ENCODE assay signal across 10 cellular contexts in genomic region chr15:74011610-74012009, GRCh38. TPM values are rescaled to one million over a fixed set of nuclear protein-coding genes. Genes with fewer than 3 reads are reported as not detected.
DNase-seq lines count a peak whose midpoint lies in the region; ATAC-seq and TF ChIP-seq lines count a peak whose summit lies in the region.
"Had no signal": no experiment of that assay in that cellular context is flagged by ENCODE, and none has a peak within 500 bp of the region (broad histone marks: within the 10 kb centered on the region; RNA-seq: fewer than 3 reads in every experiment).

No MANE protein-coding gene starts in this region.

- in situ Hi-C loops in IMR-90 (cut with MboI; ENCODE audit: low sequenced_read_pairs) = no loop called here

- peak overlapping the region; percentile 44; the same call in 1 of the 2 replicates for H2BK120ac ChIP-seq in IMR-90 (ENCODE audit: low read depth, low read length)

- no peak overlapping the region for H3K4me3 ChIP-seq in IMR-90 (ENCODE audit: insufficient read depth, low read depth, low read length)
- H3K4me3 ChIP-seq in right lobe of liver = peak overlapping the region in 1 of 3 donors; percentile 10
- peak overlapping the region; percentile 35 to 39 for H3K4me3 ChIP-seq in stomach smooth muscle (ENCODE audit: low read length in 2 of 2)
- H3K4me3 ChIP-seq: PC-9 had no signal

- H3K9me1 ChIP-seq in IMR-90 (ENCODE audit: insufficient read depth, low read length) = peaks cover 28% of the 10 kb centered on the region

- H2AFZ ChIP-seq in IMR-90 (replicated peaks; ENCODE audit: low read length, poor library complexity) = no peak overlapping the region
- H2AFZ ChIP-seq: PC-9 had no signal

- H3K9me3 Mint-ChIP-seq in type B pancreatic cell = no peaks in the 10 kb centered on the region

- peaks cover 22% of the 10 kb centered on the region for H3K36me3 Mint-ChIP-seq in type B pancreatic cell

- H4K5ac ChIP-seq in IMR-90 (ENCODE audit: low read depth, low read length) = no peak overlapping the region

- peaks cover 17% of the 10 kb centered on the region for H3K4me1 Mint-ChIP-seq in type B pancreatic cell (ENCODE audit: unreplicated experiment)

- POLR2A ChIA-PET in IMR-90 (lab: Charles Lee; ENCODE audit: unreplicated experiment) = no interaction called here

- H3K9ac ChIP-seq in IMR-90 (ENCODE audit: low read depth, low read length) = no peak overlapping the region
- peak overlapping the region in 1 of 2 donors; percentile 8 for H3K9ac ChIP-seq in stomach smooth muscle (ENCODE audit: low read length in 2 of 2)

- no peak overlapping the region for H2BK20ac ChIP-seq in IMR-90 (ENCODE audit: low read depth, low read length)

- no TSS peak for BruUV-seq in IMR-90 (replicated peaks; lab: Mats Ljungman, UMichigan)

- no peak overlapping the region for H2BK15ac ChIP-seq in IMR-90 (ENCODE audit: low read depth, low read length)

- H3K4ac ChIP-seq in IMR-90 (ENCODE audit: low read depth, low read length) = peak overlapping the region; percentile 27; the same call in 1 of the 2 replicates

- H2AK9ac ChIP-seq in IMR-90 (replicated peaks; ENCODE audit: low read depth, low read length, poor library complexity) = peak overlapping the region; percentile 57

- ATAC-seq in IMR-90 (ENCODE audit: low read depth) = peak; percentile 79
- ATAC-seq in right lobe of liver = peak; percentile 83 to 92 (median 86)
- ATAC-seq in HG03159 (IDR thresholded peaks at IDR 0.05; ENCODE audit: unreplicated experiment) = no peak

- H3K4me3 Mint-ChIP-seq in type B pancreatic cell = no peak overlapping the region

- peak; percentile 46 for DNase-seq in IMR-90
- peak; percentile 92 for DNase-seq in dermis blood vessel endothelial cell
- peak; percentile 75 to 88 (median 81) for DNase-seq in right lobe of liver
- DNase-seq in SK-N-DZ (ENCODE audit: low spot score) = no peak
- no peak for DNase-seq in type B pancreatic cell (ENCODE audit: extremely low spot score, unreplicated experiment)
- DNase-seq in GM19240 (ENCODE audit: insufficient read length, low spot score) = no peak
- DNase-seq: activated gamma-delta T cell treated with Interleukin-2 at 50 U/mL for 16 hours, PC-9 had no signal

- H3K4me2 ChIP-seq in IMR-90 (ENCODE audit: low read depth, low read length) = peak overlapping the region; percentile 58
- H3K4me2 ChIP-seq: PC-9 had no signal

- CTCF ChIA-PET in IMR-90 (lab: Yijun Ruan, JAX) = interaction anchor here (1.1 to 1.5 kb wide), 2 partner anchors 19 to 22 kb away, joined by 3 to 4 read pairs; no protein-coding TSS in a partner anchor

- dilution Hi-C loops in IMR-90 (cut with HindIII; ENCODE audit: low sequenced_read_pairs, unreplicated experiment) = no loop called here

- no peak overlapping the region for H2AK5ac ChIP-seq in IMR-90 (ENCODE audit: low read depth, low read length)

- H3K9me3 ChIP-seq in IMR-90 (ENCODE audit: control insufficient read depth, insufficient read depth, low read length) (no peaks in the 10 kb centered on the region), right lobe of liver (no peaks in the 10 kb centered on the region), stomach smooth muscle (ENCODE audit: control insufficient read depth in 2 of 2, low read length in 2 of 2) (no peaks in the 10 kb centered on the region)

- H4K8ac ChIP-seq in IMR-90 (ENCODE audit: low read depth in 2 of 2, low read length in 2 of 2) = peak overlapping the region in 1 of 2 experiments; percentile 8; a peak in 1 of 4 replicates

- intact Hi-C loops in IMR-90 (cut with micrococcal nuclease) = no loop called here
- intact Hi-C loops in right lobe of liver (cut with DNase I) = no loop called here

- WGBS in IMR-90 (ENCODE audit: extremely low coverage in 2 of 2, insufficient read length in 1 of 2), 2 experiments = 17% methylated on average over 1 of the region's 2 CpGs; no CpG with 5 or more reads in 1 of the 2 experiments
- WGBS in right lobe of liver (ENCODE audit: insufficient coverage, low coverage, low lambda C conversion rate, missing lambda C conversion rate) = 0% methylated on average over 2 of the region's 2 CpGs

- H3K79me1 ChIP-seq in IMR-90 (ENCODE audit: low read depth in 1 of 2, low read length in 2 of 2) = peaks cover 41 to 82% of the 10 kb centered on the region in 2 experiments

- H3K23ac ChIP-seq in IMR-90 (ENCODE audit: low read depth, low read length) = peak overlapping the region; percentile 52; the same call in 1 of the 2 replicates

- no peak overlapping the region for H3K27ac Mint-ChIP-seq in type B pancreatic cell

- no peaks in the 10 kb centered on the region for H3K27me3 Mint-ChIP-seq in type B pancreatic cell

- no peak overlapping the region; the same call in 1 of the 2 replicates for H3K18ac ChIP-seq in IMR-90 (ENCODE audit: low read depth, low read length)

- H4K91ac ChIP-seq in IMR-90 (ENCODE audit: insufficient read depth, low read depth, low read length) = no peak overlapping the region

- H3K36me3 ChIP-seq in IMR-90 (ENCODE audit: control insufficient read depth, insufficient read depth, low read length) (peaks cover 10% of the 10 kb centered on the region), right lobe of liver (no peaks in the 10 kb centered on the region), stomach smooth muscle (ENCODE audit: control insufficient read depth in 2 of 2, insufficient read depth in 2 of 2, low read length in 2 of 2) (peaks cover 0 to 5% of the 10 kb centered on the region in 2 donors)

- H3K27me3 ChIP-seq in IMR-90 (ENCODE audit: control insufficient read depth, insufficient read depth, low read length) = no peaks in the 10 kb centered on the region
- no peaks in the 10 kb centered on the region for H3K27me3 ChIP-seq in right lobe of liver
- no peaks in the 10 kb centered on the region for H3K27me3 ChIP-seq in stomach smooth muscle (ENCODE audit: control insufficient read depth in 1 of 2, insufficient read depth in 2 of 2, low read length in 2 of 2)

- H3K56ac ChIP-seq in IMR-90 (ENCODE audit: extremely low read depth, insufficient read depth, low read length) = no peak overlapping the region

- H2BK5ac ChIP-seq in IMR-90 (ENCODE audit: low read depth, low read length, poor library complexity, severe bottlenecking) = peak overlapping the region; percentile 30

- TF ChIP-seq CTCF in IMR-90 (conservative IDR thresholded peaks at IDR 0.05; ENCODE audit: low read depth, low read length) = no peak
- TF ChIP-seq CTCF in right lobe of liver (IDR thresholded peaks at IDR 0.05) = no peak
- no peak for TF ChIP-seq CTCF in type B pancreatic cell (conservative IDR thresholded peaks at IDR 0.05)

- H4K20me1 ChIP-seq in IMR-90 (ENCODE audit: insufficient read depth, low read length) = peaks cover 46% of the 10 kb centered on the region

- H3K27ac ChIP-seq in IMR-90 (ENCODE audit: insufficient read depth, low read length) (peak overlapping the region; percentile 59; the same call in 1 of the 2 replicates), right lobe of liver (peak overlapping the region; percentile 53 to 69 (median 59)), stomach smooth muscle (ENCODE audit: low read length) (peak overlapping the region; percentile 61)
- H3K27ac ChIP-seq: PC-9 had no signal

- TF ChIP-seq POLR2A in IMR-90 (IDR thresholded peaks at IDR 0.05; ENCODE audit: low read depth, low read length) (no peak), right lobe of liver (IDR thresholded peaks at IDR 0.05) (peak; percentile 14)

- no peak for TF ChIP-seq RAD21 in IMR-90 (IDR thresholded peaks at IDR 0.05; ENCODE audit: low read length)

- H3K14ac ChIP-seq in IMR-90 (replicated peaks; ENCODE audit: low read depth, low read length) = peak overlapping the region; percentile 20; the same call in 1 of the 2 replicates

- H3K4me1 ChIP-seq in IMR-90 (ENCODE audit: control insufficient read depth, insufficient read depth, low read length) (peaks cover 9% of the 10 kb centered on the region), right lobe of liver (peaks cover 2 to 63% (median 28%) of the 10 kb centered on the region in 4 donors), stomach smooth muscle (ENCODE audit: control insufficient read depth, insufficient read depth, low read length) (peaks cover 54% of the 10 kb centered on the region)

TF ChIP-seq in IMR-90, 13 proteins besides CTCF, POLR2A, EP300 and RAD21 (continues in another document):
- TF ChIP-seq BHLHE40 (IDR thresholded peaks at IDR 0.05; ENCODE audit: low read depth, low read length) = no peak
- no peak for TF ChIP-seq NFE2L2 (IDR thresholded peaks at IDR 0.05; ENCODE audit: low read depth, low read length)
- TF ChIP-seq RCOR1 (IDR thresholded peaks at IDR 0.05; ENCODE audit: insufficient replicate concordance, low read length) = no peak
- no peak for TF ChIP-seq CEBPB (IDR thresholded peaks at IDR 0.05; ENCODE audit: low read depth, low read length)
- TF ChIP-seq MXI1 (IDR thresholded peaks at IDR 0.05; ENCODE audit: borderline replicate concordance, low read depth, low read length) = no peak
- TF ChIP-seq CHD1 (IDR thresholded peaks at IDR 0.05; ENCODE audit: low read depth, low read length) = no peak
- no peak for TF ChIP-seq RFX5 (IDR thresholded peaks at IDR 0.05; ENCODE audit: low read depth, low read length)
- TF ChIP-seq SMC3 (IDR thresholded peaks at IDR 0.05; ENCODE audit: low read depth, low read length) = no peak

RNA-seq across cellular contexts. Expression of gene PML, which starts 17.1 kb away (rescaled TPM):
- total RNA-seq in IMR-90 (2012; rRNA removed) (8.8 and 10.3 TPM in 2 replicates), dermis blood vessel endothelial cell (95.5 and 176 TPM in 2 replicates), right lobe of liver (10 to 100 TPM; 10.8 to 36.1 (median 16.7) TPM), type B pancreatic cell (ENCODE audit: low replicate concordance) (28.7 and 29.8 TPM in 2 replicates)
- 22.6 and 23.1 TPM in 2 replicates for polyA plus RNA-seq in IMR-90 (2012; rRNA removed)
- polyA plus RNA-seq in IMR-90 (2012; cell fraction: cytosol; rRNA removed) = 28.1 and 29.3 TPM in 2 replicates
- 43.2 and 105 TPM in 2 replicates for polyA plus RNA-seq in IMR-90 (2012; cell fraction: nucleus; rRNA removed; ENCODE audit: low replicate concordance)
- polyA plus RNA-seq in SK-N-DZ (2014; cell fraction: cytosol; rRNA removed) = 9.1 and 14.0 TPM in 2 replicates
- 13.7 and 17.4 TPM in 2 replicates for polyA plus RNA-seq in SK-N-DZ (2014; cell fraction: nucleus; rRNA removed)

RNA-seq across cellular contexts. Expression of gene STOML1, which starts 19.5 kb away (rescaled TPM):
- total RNA-seq in IMR-90 (2012; rRNA removed) = 11.8 and 12.5 TPM in 2 replicates
- polyA plus RNA-seq in IMR-90 (2012; rRNA removed) = 21.2 and 25.0 TPM in 2 replicates
- 15.0 and 22.2 TPM in 2 replicates for polyA plus RNA-seq in IMR-90 (2012; cell fraction: cytosol; rRNA removed)
- 13.0 and 29.7 TPM in 2 replicates for polyA plus RNA-seq in IMR-90 (2012; cell fraction: nucleus; rRNA removed; ENCODE audit: low replicate concordance)
- 19.9 and 22.3 TPM in 2 replicates for total RNA-seq in dermis blood vessel endothelial cell
- 10 to 100 TPM in 1 of 6 experiments, 1 to 10 TPM in 5; 7.2 to 12.7 (median 8.3) TPM for total RNA-seq in right lobe of liver
- 10.7 and 13.9 TPM in 2 replicates for polyA plus RNA-seq in SK-N-DZ (2014; cell fraction: cytosol; rRNA removed)
- 6.9 and 16.8 TPM in 2 replicates for polyA plus RNA-seq in SK-N-DZ (2014; cell fraction: nucleus; rRNA removed)
- total RNA-seq in type B pancreatic cell (ENCODE audit: low replicate concordance) = 10.4 and 10.8 TPM in 2 replicates

Comparison
In these comparisons a context has a peak if more than half of its experiments do, and no peak if none do; other contexts are left out.
1. DNase-seq: peak in IMR-90 (single experiment), dermis blood vessel endothelial cell (single experiment) and right lobe of liver (3 of 3); none in SK-N-DZ (single experiment), type B pancreatic cell (single experiment) and GM19240 (single experiment).
2. Peak in every context shown above with its lines, with median percentiles within 50 percentile points of each other: H3K27ac ChIP-seq.